ENCODE assay signal across 9 cellular contexts in genomic region chr17:76866774-76867577, GRCh38. TPM values are rescaled to one million over a fixed set of nuclear protein-coding genes. Genes with fewer than 3 reads are reported as not detected.
A peak's percentile ranks its signal among the peaks of the same experiment; 100 is the strongest.
DNase-seq lines count a peak whose midpoint lies in the region; ATAC-seq and TF ChIP-seq lines count a peak whose summit lies in the region.
"Had no signal": no experiment of that assay in that cellular context is flagged by ENCODE, and none has a peak within 500 bp of the region (broad histone marks: within the 10 kb centered on the region; RNA-seq: fewer than 3 reads in every experiment).

No MANE protein-coding gene starts in this region.

- no peak overlapping the region for H3K4me3 ChIP-seq in fibroblast of villous mesenchyme (ENCODE audit: low read depth, low read length)

- POLR2A ChIA-PET in T-cell (lab: Charles Lee) = no interaction called here

- ATAC-seq in activated naive CD4-positive, alpha-beta T cell treated with anti-CD3 and anti-CD28 coated beads, Interleukin-2, amount 50 U/mL, for 72 hours = no peak
- ATAC-seq in T-cell (replicated peaks in 1 of 4) = no peak
- ATAC-seq: activated CD8-positive, alpha-beta T cell treated with anti-CD3 and anti-CD28 coated beads, Interleukin-2, amount 10 ng/mL, durations not matched to agents 7 days and 5 days had no signal

- peaks cover 7% of the 10 kb centered on the region for H3K4me1 Mint-ChIP-seq in activated naive CD4-positive, alpha-beta T cell treated with anti-CD3 and anti-CD28 coated beads, Interleukin-2, amount 10 ng/mL, durations not matched to agents 7 days and 5 days
- peaks cover 0 to 14% (median 8%) of the 10 kb centered on the region in 3 donors for H3K4me1 Mint-ChIP-seq in T-cell
- H3K4me1 Mint-ChIP-seq in type B pancreatic cell (ENCODE audit: unreplicated experiment) = peaks cover 10% of the 10 kb centered on the region

- DNase-seq in activated naive CD4-positive, alpha-beta T cell treated with anti-CD3 and anti-CD28 coated beads, Interleukin-2, amount 10 ng/mL, durations not matched to agents 7 days and 5 days = no peak
- no peak for DNase-seq in activated naive CD4-positive, alpha-beta T cell treated with anti-CD3 and anti-CD28 coated beads, Interleukin-2, amount 50 U/mL, for 72 hours (ENCODE audit: low spot score in 2 of 2)
- DNase-seq in T-cell = no peak
- DNase-seq in fibroblast of villous mesenchyme (ENCODE audit: low read depth) = peak; percentile 11
- no peak for DNase-seq in type B pancreatic cell (ENCODE audit: extremely low spot score, unreplicated experiment)
- DNase-seq in activated CD4-positive, alpha-beta T cell treated with anti-CD3 and anti-CD28 coated beads for 4 hours = no peak
- no peak for DNase-seq in activated T-cell treated with anti-CD3 and anti-CD28 coated beads, Interleukin-2, amount 50 U/mL, for 48 hours
- no peak for DNase-seq in NCI-H2196 treated with DMSO at 0.1 percent for 48 hours (lab: John Stamatoyannopoulos, UW; ENCODE audit: unreplicated experiment)
- DNase-seq: activated CD8-positive, alpha-beta T cell treated with anti-CD3 and anti-CD28 coated beads, Interleukin-2, amount 10 ng/mL, durations not matched to agents 7 days and 5 days had no signal

- peak overlapping the region; percentile 9 for H3K4me3 Mint-ChIP-seq in activated naive CD4-positive, alpha-beta T cell treated with anti-CD3 and anti-CD28 coated beads, Interleukin-2, amount 10 ng/mL, durations not matched to agents 7 days and 5 days
- H3K4me3 Mint-ChIP-seq in T-cell (peak overlapping the region; percentile 26 to 79 (median 75)), type B pancreatic cell (peak overlapping the region; percentile 94)

- H3K9me3 Mint-ChIP-seq in activated naive CD4-positive, alpha-beta T cell treated with anti-CD3 and anti-CD28 coated beads, Interleukin-2, amount 10 ng/mL, durations not matched to agents 7 days and 5 days = no peaks in the 10 kb centered on the region
- H3K9me3 Mint-ChIP-seq in activated naive CD4-positive, alpha-beta T cell treated with anti-CD3 and anti-CD28 coated beads, Interleukin-2, amount 50 U/mL, for 72 hours = no peaks in the 10 kb centered on the region
- no peaks in the 10 kb centered on the region for H3K9me3 Mint-ChIP-seq in T-cell
- H3K9me3 Mint-ChIP-seq in type B pancreatic cell = no peaks in the 10 kb centered on the region

- H3K27ac Mint-ChIP-seq in activated naive CD4-positive, alpha-beta T cell treated with anti-CD3 and anti-CD28 coated beads, Interleukin-2, amount 10 ng/mL, durations not matched to agents 7 days and 5 days = no peak overlapping the region
- peak overlapping the region in 1 of 2 donors; percentile 15 for H3K27ac Mint-ChIP-seq in activated naive CD4-positive, alpha-beta T cell treated with anti-CD3 and anti-CD28 coated beads, Interleukin-2, amount 50 U/mL, for 72 hours
- no peak overlapping the region for H3K27ac Mint-ChIP-seq in T-cell
- no peak overlapping the region for H3K27ac Mint-ChIP-seq in type B pancreatic cell
- H3K27ac Mint-ChIP-seq: activated CD8-positive, alpha-beta T cell treated with anti-CD3 and anti-CD28 coated beads, Interleukin-2, amount 10 ng/mL, durations not matched to agents 7 days and 5 days had no signal

- no peaks in the 10 kb centered on the region for H3K36me3 Mint-ChIP-seq in activated naive CD4-positive, alpha-beta T cell treated with anti-CD3 and anti-CD28 coated beads, Interleukin-2, amount 10 ng/mL, durations not matched to agents 7 days and 5 days
- no peaks in the 10 kb centered on the region for H3K36me3 Mint-ChIP-seq in activated naive CD4-positive, alpha-beta T cell treated with anti-CD3 and anti-CD28 coated beads, Interleukin-2, amount 50 U/mL, for 72 hours
- no peaks in the 10 kb centered on the region for H3K36me3 Mint-ChIP-seq in T-cell
- no peaks in the 10 kb centered on the region for H3K36me3 Mint-ChIP-seq in type B pancreatic cell

- TF ChIP-seq CTCF in fibroblast of villous mesenchyme (IDR thresholded peaks at IDR 0.05; ENCODE audit: insufficient read depth, low read depth, low read length) (no peak), type B pancreatic cell (conservative IDR thresholded peaks at IDR 0.05) (no peak)

- H3K27me3 Mint-ChIP-seq in activated naive CD4-positive, alpha-beta T cell treated with anti-CD3 and anti-CD28 coated beads, Interleukin-2, amount 10 ng/mL, durations not matched to agents 7 days and 5 days = peaks cover 67% of the 10 kb centered on the region
- peaks cover 17 to 31% of the 10 kb centered on the region in 2 donors for H3K27me3 Mint-ChIP-seq in T-cell
- peaks cover 41% of the 10 kb centered on the region for H3K27me3 Mint-ChIP-seq in type B pancreatic cell

- CTCF ChIA-PET in activated naive CD4-positive, alpha-beta T cell treated with anti-CD3 and anti-CD28 coated beads, Interleukin-2, amount 10 ng/mL, durations not matched to agents 7 days and 5 days (lab: Charles Lee) = interaction anchor here (1.1 to 6.2 kb wide), 13 partner anchors 10 to 200 kb away, joined by 3 to 66 read pairs (median 4); no protein-coding TSS in a partner anchor
- CTCF ChIA-PET in T-cell (lab: Charles Lee) = interaction anchor here (0.7 to 1.7 kb wide), 5 partner anchors 189 to 344 kb away, joined by 3 to 30 read pairs (median 5); no protein-coding TSS in a partner anchor

RNA-seq across cellular contexts. Expression of gene MGAT5B, which starts 1.2 kb away (rescaled TPM):
- under 1 TPM in 1 of 2 donors, not detected in 1; 0.77 TPM for total RNA-seq in activated naive CD4-positive, alpha-beta T cell treated with anti-CD3 and anti-CD28 coated beads, Interleukin-2, amount 50 U/mL, for 72 hours
- total RNA-seq in T-cell (1 to 10 TPM in 2 of 5 donors, under 1 TPM in 3; 0.15 to 2.4 (median 0.79) TPM), fibroblast of villous mesenchyme (0.32 and 0.43 TPM in 2 replicates), type B pancreatic cell (ENCODE audit: low replicate concordance) (3.0 and 15.9 TPM in 2 replicates)

Comparison
In these comparisons a context has a peak if more than half of its experiments do, and no peak if none do; other contexts are left out.
1. H3K4me3 Mint-ChIP-seq: peak in every context shown above with its lines; median percentile 94 in type B pancreatic cell; 75 in T-cell; 9 in activated naive CD4-positive, alpha-beta T cell treated with anti-CD3 and anti-CD28 coated beads, Interleukin-2, amount 10 ng/mL, durations not matched to agents 7 days and 5 days.